Comparison of ENCODE assay signal across 16 cellular contexts in genomic region chr7:87671-88070, GRCh38.
"Had no signal": no experiment of that assay in that cellular context is flagged by ENCODE, and none has a peak within 500 bp of the region (broad histone marks: within the 10 kb centered on the region; RNA-seq: fewer than 3 reads in every experiment).

No MANE protein-coding gene starts in this region.

- H3K79me2 ChIP-seq: parathyroid adenoma had no signal

- ATAC-seq: activated T-cell treated with anti-CD3 and anti-CD28 coated beads, Interleukin-2, amount 50 U/mL, for 72 hours; left ventricle myocardium superior; naive thymus-derived CD4-positive, alpha-beta T cell; stimulated activated naive CD8-positive, alpha-beta T cell treated with anti-CD3 and anti-CD28 coated beads, Interleukin-15, Interleukin-2, amounts not matched to agents 100 U/mL and 50 U/mL, for 24 hours had no signal

- H3K9ac ChIP-seq: parathyroid adenoma had no signal

- DNase-seq: activated CD4-positive, alpha-beta T cell treated with anti-CD3 and anti-CD28 coated beads, Interleukin-2, amount 50 U/mL, for 1 hour; activated gamma-delta T cell treated with Interleukin-2 at 50 U/mL for 16 hours; activated naive CD8-positive, alpha-beta T cell treated with anti-CD3 and anti-CD28 coated beads for 36 hours; activated T-cell treated with anti-CD3 and anti-CD28 coated beads, Interleukin-2, amount 50 U/mL, for 72 hours; amniotic stem cell; foreskin melanocyte; kidney; naive thymus-derived CD4-positive, alpha-beta T cell; stimulated activated CD8-positive, alpha-beta memory T cell treated with anti-CD3 and anti-CD28 coated beads, Interleukin-4, amount 100 ng/mL, for 48 hours; stimulated activated naive CD8-positive, alpha-beta T cell treated with anti-CD3 and anti-CD28 coated beads, Interleukin-15, Interleukin-2, amounts not matched to agents 100 U/mL and 50 U/mL, for 24 hours; T1000; tibial artery had no signal

- H3K4me3 ChIP-seq: cardiac muscle cell, tibial artery had no signal

- H3K4me1 ChIP-seq: parathyroid adenoma had no signal

- H3K27ac ChIP-seq: cardiac muscle cell, neutrophil, parathyroid adenoma had no signal

- H3K27me3 ChIP-seq: cardiac muscle cell, neutrophil, tibial artery had no signal

- H3K9me3 ChIP-seq: neutrophil, tibial artery had no signal

- H3K36me3 ChIP-seq: cardiac muscle cell, neutrophil, tibial artery had no signal
